37 cellular contexts compared by ENCODE assay signal in genomic region chr21:31999810-32000468, GRCh38.
"Had no signal": no experiment of that assay in that cellular context is flagged by ENCODE, and none has a peak within 500 bp of the region (broad histone marks: within the 10 kb centered on the region; RNA-seq: fewer than 3 reads in every experiment).

No MANE protein-coding gene starts in this region.

- H3K27ac ChIP-seq: PC-9, RWPE1, VCaP had no signal

- H3K36me3 ChIP-seq: MG63 had no signal

- H2AFZ ChIP-seq: PC-9 had no signal

- H3K9me3 Mint-ChIP-seq: activated B cell treated with CpG ODN at 0.5 μM for 24 hours; activated CD4-positive, alpha-beta memory T cell treated with anti-CD3 and anti-CD28 coated beads for 36 hours; activated naive CD4-positive, alpha-beta T cell treated with anti-CD3 and anti-CD28 coated beads, Interleukin-2, amount 10 ng/mL, durations not matched to agents 7 days and 5 days; activated naive CD8-positive, alpha-beta T cell treated with anti-CD3 and anti-CD28 coated beads, Interleukin-2, amount 50 U/mL, for 24 hours; activated T-cell treated with anti-CD3 and anti-CD28 coated beads, Interleukin-2, amount 50 U/mL, for 4 hours; activated T-helper 1 cell treated with anti-CD3 and anti-CD28 coated beads, Interleukin-12 subunit alpha, Interleukin-12 subunit beta, Interleukin-2, Interleukin-4 antibody, amounts not matched to agents 30 ng/mL and 10 ng/mL and 1 ng/mL, durations not matched to agents 14 hours and 24 hours and 36 hours; T-cell had no signal

- H3K4me3 Mint-ChIP-seq: activated B cell treated with CpG ODN at 0.5 μM for 24 hours; activated CD4-positive, alpha-beta memory T cell treated with anti-CD3 and anti-CD28 coated beads for 36 hours; activated naive CD4-positive, alpha-beta T cell treated with anti-CD3 and anti-CD28 coated beads, Interleukin-2, amount 10 ng/mL, durations not matched to agents 7 days and 5 days; activated naive CD8-positive, alpha-beta T cell; activated naive CD8-positive, alpha-beta T cell treated with anti-CD3 and anti-CD28 coated beads, Interleukin-2, amount 50 U/mL, for 24 hours; activated T-cell treated with anti-CD3 and anti-CD28 coated beads, Interleukin-2, amount 50 U/mL, for 4 hours; activated T-helper 1 cell treated with anti-CD3 and anti-CD28 coated beads, Interleukin-12 subunit alpha, Interleukin-12 subunit beta, Interleukin-2, Interleukin-4 antibody, amounts not matched to agents 30 ng/mL and 10 ng/mL and 1 ng/mL, durations not matched to agents 14 hours and 24 hours and 36 hours; brain; T-cell had no signal

- H3K27me3 Mint-ChIP-seq: activated naive CD4-positive, alpha-beta T cell treated with anti-CD3 and anti-CD28 coated beads, Interleukin-2, amount 10 ng/mL, durations not matched to agents 7 days and 5 days; activated naive CD8-positive, alpha-beta T cell; activated naive CD8-positive, alpha-beta T cell treated with anti-CD3 and anti-CD28 coated beads, Interleukin-2, amount 50 U/mL, for 24 hours; brain had no signal

- DNase-seq: activated B cell treated with CpG ODN at 0.5 μM for 24 hours; activated CD4-positive, alpha-beta memory T cell treated with anti-CD3 and anti-CD28 coated beads for 36 hours; activated CD4-positive, alpha-beta T cell treated with anti-CD3 and anti-CD28 coated beads for 4 hours; activated CD4-positive, alpha-beta T cell treated with anti-CD3 and anti-CD28 coated beads, Interleukin-2, amount 50 U/mL, for 1 hour; activated CD4-positive, CD25-positive, alpha-beta regulatory T cell treated with anti-CD3 and anti-CD28 coated beads, Interleukin-2, amount 50 U/mL, for 72 hours; activated CD8-positive, alpha-beta memory T cell treated with anti-CD3 and anti-CD28 coated beads, Interleukin-2, amount 50 U/mL, for 4 hours; activated effector memory CD4-positive, alpha-beta T cell treated with Interleukin-2 at 50 U/mL for 16 hours; activated naive CD4-positive, alpha-beta T cell treated with anti-CD3 and anti-CD28 coated beads, Interleukin-2, amount 10 ng/mL, durations not matched to agents 7 days and 5 days; activated naive CD8-positive, alpha-beta T cell treated with anti-CD3 and anti-CD28 coated beads, Interleukin-2, amount 50 U/mL, for 24 hours; activated T-cell treated with anti-CD3 and anti-CD28 coated beads for 4 hours; activated T-cell treated with anti-CD3 and anti-CD28 coated beads, Interleukin-2, amount 50 U/mL, for 4 hours; central memory CD4-positive, alpha-beta T cell; Kasumi-1; KG1; MG63; NCI-H1048; NCI-H1105 treated with DMSO at 0.1 percent for 48 hours; NCI-H1436; NCI-H1694; NCI-H1930; NCI-H2081 treated with DMSO at 0.1 percent for 48 hours; NCI-H524 treated with DMSO at 0.1 percent for 48 hours; NCI-H748 treated with DMSO at 0.1 percent for 48 hours; NK-92 treated with Interleukin-12 subunit alpha and Interleukin-12 subunit beta, amount 100 ng/mL, for 24 hours; PC-9; SIG-M5; T-cell; T-helper 2 cell; T-helper 9 cell had no signal

- H3K36me3 Mint-ChIP-seq: activated CD4-positive, alpha-beta memory T cell treated with anti-CD3 and anti-CD28 coated beads for 36 hours; activated naive CD4-positive, alpha-beta T cell treated with anti-CD3 and anti-CD28 coated beads, Interleukin-2, amount 10 ng/mL, durations not matched to agents 7 days and 5 days; activated naive CD8-positive, alpha-beta T cell; T-cell had no signal

- H3K9me3 ChIP-seq: MG63 had no signal

- H3K27me3 ChIP-seq: MG63 had no signal

- H3K4me1 Mint-ChIP-seq: activated B cell treated with CpG ODN at 0.5 μM for 24 hours; activated naive CD4-positive, alpha-beta T cell treated with anti-CD3 and anti-CD28 coated beads, Interleukin-2, amount 10 ng/mL, durations not matched to agents 7 days and 5 days; activated naive CD8-positive, alpha-beta T cell treated with anti-CD3 and anti-CD28 coated beads, Interleukin-2, amount 50 U/mL, for 24 hours; T-cell had no signal

- H3K27ac Mint-ChIP-seq: activated B cell treated with CpG ODN at 0.5 μM for 24 hours; activated CD4-positive, alpha-beta memory T cell treated with anti-CD3 and anti-CD28 coated beads for 36 hours; activated naive CD4-positive, alpha-beta T cell treated with anti-CD3 and anti-CD28 coated beads, Interleukin-2, amount 10 ng/mL, durations not matched to agents 7 days and 5 days; activated naive CD8-positive, alpha-beta T cell; activated naive CD8-positive, alpha-beta T cell treated with anti-CD3 and anti-CD28 coated beads, Interleukin-2, amount 50 U/mL, for 24 hours; activated T-helper 1 cell treated with anti-CD3 and anti-CD28 coated beads, Interleukin-12 subunit alpha, Interleukin-12 subunit beta, Interleukin-2, Interleukin-4 antibody, amounts not matched to agents 30 ng/mL and 10 ng/mL and 1 ng/mL, durations not matched to agents 14 hours and 24 hours and 36 hours; T-cell had no signal

- ATAC-seq: activated naive CD8-positive, alpha-beta T cell treated with anti-CD3 and anti-CD28 coated beads, Interleukin-2, amount 50 U/mL, for 24 hours; activated T-cell treated with anti-CD3 and anti-CD28 coated beads, Interleukin-2, amount 50 U/mL, for 4 hours; Right ventricle myocardium inferior; SK-N-SH treated with all-trans-retinoic acid at 6 μM for 48 hours; T-cell had no signal

- H3K4me3 ChIP-seq: MG63, PC-9 had no signal

- H3K4me2 ChIP-seq: PC-9 had no signal

- FAIRE-seq: RCC 7860 had no signal
